In the genomic region with DNA sequence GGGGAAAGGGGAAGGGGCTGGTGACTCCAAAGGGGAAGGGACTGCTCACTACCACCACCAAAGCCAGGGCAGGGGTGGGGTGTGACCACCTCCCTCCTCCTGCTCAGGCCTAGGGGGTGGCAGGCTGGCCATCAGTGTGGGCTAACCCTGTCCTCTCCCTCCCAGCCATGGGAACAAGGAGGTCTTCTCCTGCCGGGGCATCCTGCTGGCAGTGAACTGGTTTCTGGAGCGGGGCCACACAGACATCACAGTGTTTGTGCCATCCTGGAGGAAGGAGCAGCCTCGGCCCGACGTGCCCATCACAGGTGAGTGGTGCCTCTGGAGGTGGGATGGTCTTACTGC, we compare ENCODE assay signal across 10 cellular contexts. TPM values are rescaled to one million over a fixed set of nuclear protein-coding genes. Genes with fewer than 3 reads are reported as not detected.
DNase-seq lines count a peak whose midpoint lies in the region; ATAC-seq, FAIRE-seq and TF ChIP-seq lines count a peak whose summit lies in the region.
"Had no signal": no experiment of that assay in that cellular context is flagged by ENCODE, and none has a peak within 500 bp of the region (broad histone marks: within the 10 kb centered on the region; RNA-seq: fewer than 3 reads in every experiment).

No MANE protein-coding gene starts in this region.

- WGBS in transverse colon (ENCODE audit: low coverage in 1 of 2), 2 donors: 44% methylated on average over 5 of the region's 5 CpGs; no CpG with 5 or more reads in 1 of the 2 donors

- peaks cover 86% of the 10 kb centered on the region for H4K20me1 ChIP-seq in astrocyte (ENCODE audit: insufficient read depth, low read length)

- H3K4me3 Mint-ChIP-seq in activated naive CD4-positive, alpha-beta T cell treated with anti-CD3 and anti-CD28 coated beads, Interleukin-2, amount 10 ng/mL, durations not matched to agents 7 days and 5 days: peak overlapping the region; percentile 97
- peak overlapping the region; percentile 27 for H3K4me3 Mint-ChIP-seq in astrocyte (ENCODE audit: unreplicated experiment)

- H3K4me2 ChIP-seq in astrocyte (ENCODE audit: low read length): peak overlapping the region; percentile 100

- no peak for TF ChIP-seq EP300 in transverse colon (IDR thresholded peaks at IDR 0.05; ENCODE audit: low read depth)

- H3K27ac Mint-ChIP-seq in activated naive CD4-positive, alpha-beta T cell treated with anti-CD3 and anti-CD28 coated beads, Interleukin-2, amount 10 ng/mL, durations not matched to agents 7 days and 5 days: peak overlapping the region; percentile 99
- H3K27ac Mint-ChIP-seq in astrocyte (ENCODE audit: unreplicated experiment): no peak overlapping the region

- H3K36me3 Mint-ChIP-seq in activated naive CD4-positive, alpha-beta T cell treated with anti-CD3 and anti-CD28 coated beads, Interleukin-2, amount 10 ng/mL, durations not matched to agents 7 days and 5 days: peaks cover 73% of the 10 kb centered on the region
- peaks cover 9% of the 10 kb centered on the region for H3K36me3 Mint-ChIP-seq in astrocyte (ENCODE audit: low read depth, unreplicated experiment)

- peak in 1 of 2 donors; percentile 0 for ATAC-seq in lower lobe of right lung

- in situ Hi-C loops in transverse colon (cut with MboI; ENCODE audit: low pct_ligation_motif_present in 1 of 4, low pct_unique_long_range_greater_than_20kb in 1 of 4, low sequenced_read_pairs in 3 of 4): no loop called here

- no peak for DNase-seq in activated naive CD4-positive, alpha-beta T cell treated with anti-CD3 and anti-CD28 coated beads, Interleukin-2, amount 10 ng/mL, durations not matched to agents 7 days and 5 days
- no peak for DNase-seq in activated naive CD4-positive, alpha-beta T cell treated with Interleukin-2 at 50 U/mL for 16 hours
- DNase-seq in astrocyte (ENCODE audit: low read depth): no peak
- no peak for DNase-seq in lower lobe of right lung
- DNase-seq in transverse colon: no peak
- DNase-seq in cortex of kidney (lab: John Stamatoyannopoulos, UW): no peak
- DNase-seq in hypothalamus (lab: John Stamatoyannopoulos, UW): no peak
- DNase-seq in GM20000 (ENCODE audit: low spot score): no peak
- DNase-seq: DMS79, NCI-H2227 treated with DMSO at 0.1 percent for 48 hours had no signal

- H3K9me3 ChIP-seq in astrocyte (ENCODE audit: insufficient read depth, low read depth, low read length) (no peaks in the 10 kb centered on the region), lower lobe of right lung (no peaks in the 10 kb centered on the region), transverse colon (no peaks in the 10 kb centered on the region)

- no peak for FAIRE-seq in astrocyte (lab: Jason Lieb, UNC)

- peak overlapping the region; percentile 92 for H3K9ac ChIP-seq in astrocyte (ENCODE audit: low read length)

- H3K27me3 Mint-ChIP-seq in activated naive CD4-positive, alpha-beta T cell treated with anti-CD3 and anti-CD28 coated beads, Interleukin-2, amount 10 ng/mL, durations not matched to agents 7 days and 5 days: no peaks in the 10 kb centered on the region
- no peaks in the 10 kb centered on the region for H3K27me3 Mint-ChIP-seq in astrocyte (ENCODE audit: low read depth, unreplicated experiment)

- H3K79me2 ChIP-seq in astrocyte (ENCODE audit: insufficient read depth, low read length): peaks cover 70% of the 10 kb centered on the region

- TF ChIP-seq CTCF in astrocyte (IDR thresholded peaks at IDR 0.05; ENCODE audit: insufficient read depth, low read depth, low read length): no peak
- TF ChIP-seq CTCF in lower lobe of right lung (IDR thresholded peaks at IDR 0.05): no peak
- TF ChIP-seq CTCF in transverse colon (IDR thresholded peaks at IDR 0.05): no peak
- no peak for TF ChIP-seq CTCF in GM20000 (IDR thresholded peaks at IDR 0.05; ENCODE audit: extremely low read depth, missing control alignments)

- H3K4me1 ChIP-seq in astrocyte (ENCODE audit: insufficient read depth, low read length) (peaks cover 57% of the 10 kb centered on the region), lower lobe of right lung (peaks cover 85% of the 10 kb centered on the region), transverse colon (peaks cover 24 to 71% (median 57%) of the 10 kb centered on the region in 4 donors)

- H3K9me3 Mint-ChIP-seq in activated naive CD4-positive, alpha-beta T cell treated with anti-CD3 and anti-CD28 coated beads, Interleukin-2, amount 10 ng/mL, durations not matched to agents 7 days and 5 days: no peaks in the 10 kb centered on the region
- no peaks in the 10 kb centered on the region for H3K9me3 Mint-ChIP-seq in astrocyte (ENCODE audit: unreplicated experiment)

- H3K4me3 ChIP-seq in astrocyte (ENCODE audit: insufficient read depth, low read depth, low read length) (no peak overlapping the region), lower lobe of right lung (peak overlapping the region; percentile 83), transverse colon (peak overlapping the region in 3 of 4 donors; percentile 31 to 89 (median 80))

- intact Hi-C loops in lower lobe of right lung (cut with DNase I): no loop called here
- intact Hi-C loops in transverse colon (cut with DNase I; ENCODE audit: low total_unique reads): no loop called here

- peaks cover 49% of the 10 kb centered on the region for H3K4me1 Mint-ChIP-seq in activated naive CD4-positive, alpha-beta T cell treated with anti-CD3 and anti-CD28 coated beads, Interleukin-2, amount 10 ng/mL, durations not matched to agents 7 days and 5 days
- peaks cover 24% of the 10 kb centered on the region for H3K4me1 Mint-ChIP-seq in astrocyte (ENCODE audit: low read depth, unreplicated experiment)

- H3K36me3 ChIP-seq in astrocyte (ENCODE audit: insufficient read depth, low read length): peaks cover 34% of the 10 kb centered on the region
- peaks cover 71% of the 10 kb centered on the region for H3K36me3 ChIP-seq in lower lobe of right lung
- H3K36me3 ChIP-seq in transverse colon: peaks cover 0 to 35% (median 16%) of the 10 kb centered on the region in 4 donors

- H2AFZ ChIP-seq in astrocyte (ENCODE audit: low read depth, low read length): no peak overlapping the region

- TF ChIP-seq POLR2A in transverse colon (IDR thresholded peaks at IDR 0.05): no peak

- no peaks in the 10 kb centered on the region for H3K27me3 ChIP-seq in astrocyte (ENCODE audit: insufficient read depth, low read length)
- no peaks in the 10 kb centered on the region for H3K27me3 ChIP-seq in lower lobe of right lung (ENCODE audit: low read depth)
- H3K27me3 ChIP-seq in transverse colon: no peaks in the 10 kb centered on the region

- CTCF ChIA-PET in activated naive CD4-positive, alpha-beta T cell treated with anti-CD3 and anti-CD28 coated beads, Interleukin-2, amount 10 ng/mL, durations not matched to agents 7 days and 5 days (lab: Charles Lee): interaction anchor here (1.5 to 6.1 kb wide), 2 partner anchors 11 to 25 kb away, joined by 5 to 38 read pairs; no protein-coding TSS in a partner anchor

- peak overlapping the region; percentile 96 for H3K27ac ChIP-seq in astrocyte (ENCODE audit: low read depth, low read length)
- H3K27ac ChIP-seq in lower lobe of right lung: peak overlapping the region; percentile 96
- peak overlapping the region; percentile 94 to 98 (median 98) for H3K27ac ChIP-seq in transverse colon

RNA-seq across cellular contexts. Expression of a gene that starts 5.7 kb away (rescaled TPM):
- total RNA-seq in astrocyte (12.1 and 12.6 TPM in 2 replicates), lower lobe of right lung (12.8 TPM), transverse colon (10 to 100 TPM in 3 of 4 donors, 1 to 10 TPM in 1; 5.8 to 41.9 (median 28.8) TPM)

RNA-seq across cellular contexts. Expression of a gene that starts 34.5 kb away (rescaled TPM):
- 49.0 and 49.1 TPM in 2 replicates for total RNA-seq in astrocyte
- 59.5 TPM for total RNA-seq in lower lobe of right lung
- 10 to 100 TPM in 3 of 4 donors, 1 to 10 TPM in 1; 8.2 to 51.9 (median 32.9) TPM for total RNA-seq in transverse colon
